In genomic region chr9:111271481-111272080, GRCh38 we compare ENCODE assay signal across 17 cellular contexts. TPM values are rescaled to one million over a fixed set of nuclear protein-coding genes. Genes with fewer than 3 reads are reported as not detected.
A peak's percentile ranks its signal among the peaks of the same experiment; 100 is the strongest.
DNase-seq lines count a peak whose midpoint lies in the region; ATAC-seq and TF ChIP-seq lines count a peak whose summit lies in the region.
"Had no signal": no experiment of that assay in that cellular context is flagged by ENCODE, and none has a peak within 500 bp of the region (broad histone marks: within the 10 kb centered on the region; RNA-seq: fewer than 3 reads in every experiment).

No MANE protein-coding gene starts in this region.

- H3K4me3 ChIP-seq in astrocyte of the spinal cord (ENCODE audit: low read depth, low read length) (no peak overlapping the region), foreskin fibroblast (ENCODE audit: low read depth in 1 of 2, low read length in 2 of 2) (no peak overlapping the region)
- H3K4me3 ChIP-seq: BLaER1 treated with 17β-estradiol and CSF1 and Interleukin-3, amounts not matched to agents 10 nM and 100 nM; K562; PC-9 had no signal

- peaks cover 14% of the 10 kb centered on the region for H3K9me3 Mint-ChIP-seq in HFFc6
- H3K9me3 Mint-ChIP-seq in naive thymus-derived CD8-positive, alpha-beta T cell: peaks cover 0 to 9% (median under 1%) of the 10 kb centered on the region in 9 donors
- H3K9me3 Mint-ChIP-seq in activated T-helper 1 cell treated with anti-CD3 and anti-CD28 coated beads, Interleukin-12 subunit alpha, Interleukin-12 subunit beta, Interleukin-2, Interleukin-4 antibody, amounts not matched to agents 30 ng/mL and 10 ng/mL and 1 ng/mL, durations not matched to agents 14 hours and 24 hours and 36 hours: peaks cover 11% of the 10 kb centered on the region

- no peak for TF ChIP-seq CTCF in HFFc6 (IDR thresholded peaks at IDR 0.05)
- TF ChIP-seq CTCF in astrocyte of the spinal cord (IDR thresholded peaks at IDR 0.05; ENCODE audit: low read depth, low read length): no peak
- TF ChIP-seq CTCF in foreskin fibroblast (IDR thresholded peaks at IDR 0.05; ENCODE audit: low read depth, low read length): no peak

- H3K27me3 Mint-ChIP-seq in HFFc6 (ENCODE audit: insufficient read depth): peaks cover under 1% of the 10 kb centered on the region
- H3K27me3 Mint-ChIP-seq in naive thymus-derived CD8-positive, alpha-beta T cell: peaks cover 0 to 8% (median 4%) of the 10 kb centered on the region in 5 donors
- H3K27me3 Mint-ChIP-seq in activated T-helper 1 cell treated with anti-CD3 and anti-CD28 coated beads, Interleukin-12 subunit alpha, Interleukin-12 subunit beta, Interleukin-2, Interleukin-4 antibody, amounts not matched to agents 30 ng/mL and 10 ng/mL and 1 ng/mL, durations not matched to agents 14 hours and 24 hours and 36 hours (ENCODE audit: insufficient read depth): peaks cover 4% of the 10 kb centered on the region

- peak; percentile 19 for DNase-seq in HFFc6
- peak; percentile 44 for DNase-seq in astrocyte of the spinal cord (ENCODE audit: low read depth, low spot score)
- DNase-seq in foreskin fibroblast: peak; percentile 26 to 57
- no peak for DNase-seq in naive thymus-derived CD8-positive, alpha-beta T cell
- no peak for DNase-seq in activated T-helper 1 cell treated with anti-CD3 and anti-CD28 coated beads, Interleukin-12 subunit alpha, Interleukin-12 subunit beta, Interleukin-2, Interleukin-4 antibody, amounts not matched to agents 30 ng/mL and 10 ng/mL and 1 ng/mL, durations not matched to agents 14 hours and 24 hours and 36 hours (ENCODE audit: low spot score)
- DNase-seq in activated CD4-positive, alpha-beta T cell treated with anti-CD3 and anti-CD28 coated beads, Interleukin-2, amount 50 U/mL, for 4 hours: no peak
- DNase-seq in DMS153 (lab: John Stamatoyannopoulos, UW): no peak
- DNase-seq: DMS 273 treated with DMSO at 0.1 percent for 48 hours, H9, NCI-H1092, NCI-H1694 treated with DMSO at 0.1 percent for 48 hours, NCI-H774, PC-9 had no signal

- no peak overlapping the region for H3K27ac Mint-ChIP-seq in HFFc6
- H3K27ac Mint-ChIP-seq in naive thymus-derived CD8-positive, alpha-beta T cell: no peak overlapping the region
- no peak overlapping the region for H3K27ac Mint-ChIP-seq in activated T-helper 1 cell treated with anti-CD3 and anti-CD28 coated beads, Interleukin-12 subunit alpha, Interleukin-12 subunit beta, Interleukin-2, Interleukin-4 antibody, amounts not matched to agents 30 ng/mL and 10 ng/mL and 1 ng/mL, durations not matched to agents 14 hours and 24 hours and 36 hours
- H3K27ac Mint-ChIP-seq: H9 had no signal

- POLR2A ChIA-PET in naive thymus-derived CD8-positive, alpha-beta T cell (lab: Charles Lee): no interaction called here

- intact Hi-C loops in activated T-helper 1 cell treated with anti-CD3 and anti-CD28 coated beads, Interleukin-12 subunit alpha, Interleukin-12 subunit beta, Interleukin-2, Interleukin-4 antibody, amounts not matched to agents 30 ng/mL and 10 ng/mL and 1 ng/mL, durations not matched to agents 14 hours and 24 hours and 36 hours (cut with micrococcal nuclease): no loop called here

- in situ Hi-C loops in astrocyte of the spinal cord (cut with HindIII; ENCODE audit: low sequenced_read_pairs): no loop called here

- ATAC-seq in naive thymus-derived CD8-positive, alpha-beta T cell: no peak
- ATAC-seq: K562 had no signal

- peaks cover under 1% of the 10 kb centered on the region; the same call in 1 of the 2 replicates for H3K36me3 Mint-ChIP-seq in HFFc6 (ENCODE audit: low read depth)
- no peaks in the 10 kb centered on the region for H3K36me3 Mint-ChIP-seq in naive thymus-derived CD8-positive, alpha-beta T cell
- no peaks in the 10 kb centered on the region for H3K36me3 Mint-ChIP-seq in activated T-helper 1 cell treated with anti-CD3 and anti-CD28 coated beads, Interleukin-12 subunit alpha, Interleukin-12 subunit beta, Interleukin-2, Interleukin-4 antibody, amounts not matched to agents 30 ng/mL and 10 ng/mL and 1 ng/mL, durations not matched to agents 14 hours and 24 hours and 36 hours (ENCODE audit: low read depth)

- peaks cover 11% of the 10 kb centered on the region for H3K4me1 Mint-ChIP-seq in HFFc6 (ENCODE audit: low read depth)
- H3K4me1 Mint-ChIP-seq in naive thymus-derived CD8-positive, alpha-beta T cell: no peaks in the 10 kb centered on the region
- H3K4me1 Mint-ChIP-seq in activated T-helper 1 cell treated with anti-CD3 and anti-CD28 coated beads, Interleukin-12 subunit alpha, Interleukin-12 subunit beta, Interleukin-2, Interleukin-4 antibody, amounts not matched to agents 30 ng/mL and 10 ng/mL and 1 ng/mL, durations not matched to agents 14 hours and 24 hours and 36 hours (ENCODE audit: low read depth): no peaks in the 10 kb centered on the region

- no peak overlapping the region for H3K4me3 Mint-ChIP-seq in HFFc6
- no peak overlapping the region for H3K4me3 Mint-ChIP-seq in naive thymus-derived CD8-positive, alpha-beta T cell
- H3K4me3 Mint-ChIP-seq in activated T-helper 1 cell treated with anti-CD3 and anti-CD28 coated beads, Interleukin-12 subunit alpha, Interleukin-12 subunit beta, Interleukin-2, Interleukin-4 antibody, amounts not matched to agents 30 ng/mL and 10 ng/mL and 1 ng/mL, durations not matched to agents 14 hours and 24 hours and 36 hours: no peak overlapping the region
- H3K4me3 Mint-ChIP-seq: H9 had no signal

RNA-seq across cellular contexts. Expression of gene OR2K2, which starts 58.4 kb away (rescaled TPM):
- not detected for total RNA-seq in HFFc6 (2021; fragmentation: NEBNext Ultra II Directional; extraction: Animal tissue kit (Norgen Biotek cat#: 25700))
- not detected for total RNA-seq in naive thymus-derived CD8-positive, alpha-beta T cell
- polyA plus RNA-seq in naive thymus-derived CD8-positive, alpha-beta T cell: not detected
- total RNA-seq in activated T-helper 1 cell treated with anti-CD3 and anti-CD28 coated beads, Interleukin-12 subunit alpha, Interleukin-12 subunit beta, Interleukin-2, Interleukin-4 antibody, amounts not matched to agents 30 ng/mL and 10 ng/mL and 1 ng/mL, durations not matched to agents 14 hours and 24 hours and 36 hours: not detected in 2 replicates
- total RNA-seq: H9, K562, M059J, PC-9, SK-MEL-5 had no signal
- polyA plus RNA-seq: K562 had no signal

Comparison
In these comparisons a context has a peak if more than half of its experiments do, and no peak if none do; other contexts are left out.
1. DNase-seq: peak in HFFc6 (single experiment), astrocyte of the spinal cord (single experiment) and foreskin fibroblast (2 of 2); none in naive thymus-derived CD8-positive, alpha-beta T cell (0 of 10), activated T-helper 1 cell treated with anti-CD3 and anti-CD28 coated beads, Interleukin-12 subunit alpha, Interleukin-12 subunit beta, Interleukin-2, Interleukin-4 antibody, amounts not matched to agents 30 ng/mL and 10 ng/mL and 1 ng/mL, durations not matched to agents 14 hours and 24 hours and 36 hours (single experiment), activated CD4-positive, alpha-beta T cell treated with anti-CD3 and anti-CD28 coated beads, Interleukin-2, amount 50 U/mL, for 4 hours (0 of 2) and DMS153 (single experiment).